ENCODE assay signal across 10 cellular contexts in genomic region chr19:6654347-6655310, GRCh38. TPM values are rescaled to one million over a fixed set of nuclear protein-coding genes. Genes with fewer than 3 reads are reported as not detected.
DNase-seq lines count a peak whose midpoint lies in the region; ATAC-seq lines count a peak whose summit lies in the region.
"Had no signal": no experiment of that assay in that cellular context is flagged by ENCODE, and none has a peak within 500 bp of the region (broad histone marks: within the 10 kb centered on the region; RNA-seq: fewer than 3 reads in every experiment).

No MANE protein-coding gene starts in this region.

- H3K36me3 Mint-ChIP-seq in T-helper 17 cell (ENCODE audit: low read depth) = peaks cover 8% of the 10 kb centered on the region
- H3K36me3 Mint-ChIP-seq in activated naive CD8-positive, alpha-beta T cell = peaks cover 9% of the 10 kb centered on the region

- peaks cover 41% of the 10 kb centered on the region for H3K4me1 Mint-ChIP-seq in T-helper 17 cell
- H3K4me1 Mint-ChIP-seq in activated naive CD8-positive, alpha-beta T cell (ENCODE audit: low read depth) = peaks cover 48% of the 10 kb centered on the region

- H3K9me3 Mint-ChIP-seq in activated naive CD8-positive, alpha-beta T cell (ENCODE audit: low read depth) = no peaks in the 10 kb centered on the region

- ATAC-seq in T-helper 17 cell (peak; percentile 79), HG03280 (IDR thresholded peaks at IDR 0.05; ENCODE audit: unreplicated experiment) (no peak)

- peak overlapping the region; percentile 97 for H3K27ac Mint-ChIP-seq in T-helper 17 cell
- peak overlapping the region; percentile 96 for H3K27ac Mint-ChIP-seq in activated naive CD8-positive, alpha-beta T cell

- peak overlapping the region; percentile 95 for H3K4me3 Mint-ChIP-seq in T-helper 17 cell
- H3K4me3 Mint-ChIP-seq in activated naive CD8-positive, alpha-beta T cell = peak overlapping the region; percentile 80

- DNase-seq in GM19238 (ENCODE audit: insufficient read length, low spot score) (peak; percentile 35), T-helper 17 cell (no peak), NCI-H128 (lab: John Stamatoyannopoulos, UW; ENCODE audit: unreplicated experiment) (no peak), NCI-H2081 (lab: John Stamatoyannopoulos, UW) (no peak)
- peak; percentile 57 to 70 for DNase-seq in stimulated activated CD8-positive, alpha-beta memory T cell treated with anti-CD3 and anti-CD28 coated beads, Interleukin-2, amount 100 ng/mL, for 48 hours (ENCODE audit: low read depth in 2 of 2)
- DNase-seq: hypothalamus, NCI-H1048, PC-9 had no signal

- H3K9me3 ChIP-seq in T-helper 17 cell (ENCODE audit: control insufficient read depth, low read length, poor library complexity, severe bottlenecking) = no peaks in the 10 kb centered on the region

- H3K27me3 Mint-ChIP-seq in T-helper 17 cell = no peaks in the 10 kb centered on the region
- H3K27me3 Mint-ChIP-seq in activated naive CD8-positive, alpha-beta T cell = no peaks in the 10 kb centered on the region

RNA-seq across cellular contexts. Expression of gene TNFSF14, which starts 15.3 kb away (rescaled TPM):
- 1 to 10 TPM; 5.0 to 5.6 TPM for total RNA-seq in T-helper 17 cell

Comparison
In these comparisons a context has a peak if more than half of its experiments do, and no peak if none do; other contexts are left out.
1. DNase-seq: peak in GM19238 (single experiment) and stimulated activated CD8-positive, alpha-beta memory T cell treated with anti-CD3 and anti-CD28 coated beads, Interleukin-2, amount 100 ng/mL, for 48 hours (2 of 2); none in T-helper 17 cell (0 of 3), NCI-H128 (single experiment) and NCI-H2081 (0 of 2).